Comparison of ENCODE assay signal across 1 cellular context in the genomic region with DNA sequence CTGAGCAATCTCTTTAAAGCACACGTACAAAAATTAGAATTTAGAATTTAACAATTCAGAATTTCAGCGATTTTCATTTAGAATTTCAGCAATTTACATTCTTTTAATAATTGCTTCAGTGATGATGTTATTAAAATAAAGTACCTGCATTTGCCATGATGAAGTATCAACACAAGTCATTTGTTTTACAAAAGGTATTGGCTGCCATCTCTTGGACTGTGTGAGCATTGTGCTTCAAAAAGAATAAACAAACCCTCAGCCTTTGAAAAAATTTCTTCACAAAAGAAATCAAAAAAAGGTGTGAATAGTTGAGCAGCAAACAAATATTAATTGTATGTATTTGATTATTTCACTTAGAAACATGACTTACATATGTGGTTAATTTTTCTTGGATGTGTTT.
TF ChIP-seq lines count a peak whose summit lies in the region.

No MANE protein-coding gene starts in this region.

TF ChIP-seq in HepG2, 621 proteins besides CTCF, POLR2A, EP300 and RAD21 (continued from another document):
- TF ChIP-seq ARID5B (CRISPR knock-in tag; IDR thresholded peaks at IDR 0.05), result 0 out of 2 replicates have a peak, but pooled peaks have one; percentile 8
- no peak for TF ChIP-seq RARG (CRISPR knock-in tag; IDR thresholded peaks at IDR 0.05; ENCODE audit: low read depth)
- TF ChIP-seq, protein P1, sequence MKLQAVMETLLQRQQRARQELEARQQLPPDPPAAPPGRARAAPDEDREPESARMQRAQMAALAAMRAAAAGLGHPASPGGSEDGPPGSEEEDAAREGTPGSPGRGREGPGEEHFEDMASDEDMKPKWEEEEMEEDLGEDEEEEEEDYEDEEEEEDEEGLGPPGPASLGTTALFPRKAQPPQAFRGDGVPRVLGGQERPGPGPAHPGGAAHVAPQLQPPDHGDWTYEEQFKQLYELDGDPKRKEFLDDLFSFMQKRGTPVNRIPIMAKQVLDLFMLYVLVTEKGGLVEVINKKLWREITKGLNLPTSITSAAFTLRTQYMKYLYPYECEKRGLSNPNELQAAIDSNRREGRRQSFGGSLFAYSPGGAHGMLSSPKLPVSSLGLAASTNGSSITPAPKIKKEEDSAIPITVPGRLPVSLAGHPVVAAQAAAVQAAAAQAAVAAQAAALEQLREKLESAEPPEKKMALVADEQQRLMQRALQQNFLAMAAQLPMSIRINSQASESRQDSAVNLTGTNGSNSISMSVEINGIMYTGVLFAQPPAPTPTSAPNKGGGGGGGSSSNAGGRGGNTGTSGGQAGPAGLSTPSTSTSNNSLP (IDR thresholded peaks at IDR 0.05; ENCODE audit: low read depth, low read length), result peak; percentile 49; the same call in 1 of the 2 replicates
- no peak for TF ChIP-seq ZNF773 (CRISPR knock-in tag; IDR thresholded peaks at IDR 0.05; ENCODE audit: borderline replicate concordance)
- TF ChIP-seq, protein P2, sequence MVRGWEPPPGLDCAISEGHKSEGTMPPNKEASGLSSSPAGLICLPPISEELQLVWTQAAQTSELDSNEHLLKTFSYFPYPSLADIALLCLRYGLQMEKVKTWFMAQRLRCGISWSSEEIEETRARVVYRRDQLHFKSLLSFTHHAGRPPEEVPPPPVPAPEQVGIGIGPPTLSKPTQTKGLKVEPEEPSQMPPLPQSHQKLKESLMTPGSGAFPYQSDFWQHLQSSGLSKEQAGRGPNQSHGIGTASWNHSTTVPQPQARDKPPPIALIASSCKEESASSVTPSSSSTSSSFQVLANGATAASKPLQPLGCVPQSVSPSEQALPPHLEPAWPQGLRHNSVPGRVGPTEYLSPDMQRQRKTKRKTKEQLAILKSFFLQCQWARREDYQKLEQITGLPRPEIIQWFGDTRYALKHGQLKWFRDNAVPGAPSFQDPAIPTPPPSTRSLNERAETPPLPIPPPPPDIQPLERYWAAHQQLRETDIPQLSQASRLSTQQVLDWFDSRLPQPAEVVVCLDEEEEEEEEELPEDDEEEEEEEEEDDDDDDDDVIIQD (CRISPR knock-in tag; IDR thresholded peaks at IDR 0.05; ENCODE audit: low read depth), result 0 out of 2 replicates have a peak, but pooled peaks have one; percentile 28
- no peak for TF ChIP-seq ZNF724P (CRISPR knock-in tag; IDR thresholded peaks at IDR 0.05; ENCODE audit: borderline replicate concordance)
- TF ChIP-seq SP4 (CRISPR knock-in tag; IDR thresholded peaks at IDR 0.05), result no peak
- peak; percentile 76 for TF ChIP-seq STAG1 (CRISPR knock-in tag; IDR thresholded peaks at IDR 0.05)
- TF ChIP-seq CBX1 (IDR thresholded peaks at IDR 0.05; ENCODE audit: low read depth), result no peak
- TF ChIP-seq HOXA5 (CRISPR knock-in tag; IDR thresholded peaks at IDR 0.05), result no peak
- peak; percentile 59; the same call in 1 of the 2 replicates for TF ChIP-seq SMC3 (IDR thresholded peaks at IDR 0.05; ENCODE audit: low read length)
- TF ChIP-seq ZNF432 (CRISPR knock-in tag; IDR thresholded peaks at IDR 0.05; ENCODE audit: borderline replicate concordance), result no peak
- no peak for TF ChIP-seq HNF1A (IDR thresholded peaks at IDR 0.05; ENCODE audit: low read depth)
- no peak for TF ChIP-seq HNF1A (CRISPR knock-in tag; IDR thresholded peaks at IDR 0.05; ENCODE audit: borderline replicate concordance)
